12 cellular contexts compared by ENCODE assay signal in the genomic region with DNA sequence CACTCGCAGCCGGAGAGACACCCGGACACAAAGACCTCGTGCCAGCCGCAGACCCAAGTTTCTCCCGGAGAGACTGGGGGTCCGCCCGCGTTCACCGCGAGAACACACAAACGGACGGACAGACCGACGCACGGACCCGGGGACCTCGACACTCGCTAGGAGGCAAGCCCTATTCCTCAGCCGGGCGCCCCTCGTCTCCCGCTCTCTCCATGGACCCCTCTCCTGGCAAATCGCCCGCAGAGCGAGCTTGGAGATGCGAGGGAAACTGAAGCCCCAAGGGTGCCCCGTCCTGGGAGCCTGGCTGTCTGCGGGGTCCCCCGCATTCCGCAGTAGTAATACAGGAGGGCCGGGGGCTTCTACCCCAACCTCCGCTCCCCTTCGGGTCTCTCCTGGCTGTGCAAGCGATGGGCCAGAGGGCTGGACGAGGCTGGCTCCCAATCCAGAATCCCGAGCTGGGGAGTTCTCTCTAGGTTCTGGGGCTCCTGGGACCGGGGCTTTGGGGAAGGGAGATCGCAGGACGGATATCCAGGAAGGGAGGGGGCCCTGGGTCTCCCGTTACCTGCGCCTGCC. TPM values are rescaled to one million over a fixed set of nuclear protein-coding genes. Genes with fewer than 3 reads are reported as not detected.
DNase-seq lines count a peak whose midpoint lies in the region; ATAC-seq and TF ChIP-seq lines count a peak whose summit lies in the region.
"Had no signal": no experiment of that assay in that cellular context is flagged by ENCODE, and none has a peak within 500 bp of the region (broad histone marks: within the 10 kb centered on the region; RNA-seq: fewer than 3 reads in every experiment).

No MANE protein-coding gene starts in this region.

- DNase-seq in heart left ventricle = no peak
- no peak for DNase-seq in cardiac septum (ENCODE audit: low spot score)
- no peak for DNase-seq in coronary artery (ENCODE audit: low spot score)
- no peak for DNase-seq in natural killer cell treated with Interleukin-12 subunit alpha and Interleukin-12 subunit beta and Interleukin-15 and Interleukin-18, amount 100 ng/mL, for 72 hours (ENCODE audit: low spot score)
- no peak for DNase-seq in upper lobe of right lung
- DNase-seq in activated CD4-positive, alpha-beta T cell treated with anti-CD3 and anti-CD28 coated beads for 1 hour = no peak
- DNase-seq: DMS153 had no signal

- H3K9me3 ChIP-seq in heart left ventricle = no peaks in the 10 kb centered on the region
- H3K9me3 ChIP-seq in upper lobe of right lung = no peaks in the 10 kb centered on the region
- H3K9me3 ChIP-seq: adrenal gland, SJSA1 had no signal

- H3K36me3 Mint-ChIP-seq in natural killer cell treated with Interleukin-12 subunit alpha and Interleukin-12 subunit beta and Interleukin-15 and Interleukin-18, amount 100 ng/mL, for 72 hours = no peaks in the 10 kb centered on the region

- H3K9me3 Mint-ChIP-seq in natural killer cell treated with Interleukin-12 subunit alpha and Interleukin-12 subunit beta and Interleukin-15 and Interleukin-18, amount 100 ng/mL, for 72 hours = no peaks in the 10 kb centered on the region

- H3K27me3 Mint-ChIP-seq in natural killer cell treated with Interleukin-12 subunit alpha and Interleukin-12 subunit beta and Interleukin-15 and Interleukin-18, amount 100 ng/mL, for 72 hours = peaks cover 42 to 52% of the 10 kb centered on the region in 2 donors

- ATAC-seq in heart left ventricle (peak in 2 of 4 donors; percentile 7 to 21), upper lobe of right lung (no peak), GM18498 (IDR thresholded peaks at IDR 0.05; ENCODE audit: unreplicated experiment) (no peak), GM18861 (IDR thresholded peaks at IDR 0.05; ENCODE audit: unreplicated experiment) (no peak)
- no peak for ATAC-seq in natural killer cell treated with Interleukin-12 subunit alpha and Interleukin-12 subunit beta and Interleukin-15 and Interleukin-18, amount 100 ng/mL, for 72 hours
- ATAC-seq: K562 had no signal

- peak overlapping the region; percentile 25 for H3K4me3 Mint-ChIP-seq in natural killer cell treated with Interleukin-12 subunit alpha and Interleukin-12 subunit beta and Interleukin-15 and Interleukin-18, amount 100 ng/mL, for 72 hours

- H3K27me3 ChIP-seq in heart left ventricle = peaks cover 41 to 98% (median 67%) of the 10 kb centered on the region in 9 donors
- H3K27me3 ChIP-seq in upper lobe of right lung = peaks cover 81% of the 10 kb centered on the region

- peaks cover 11 to 17% of the 10 kb centered on the region in 2 donors for H3K4me1 Mint-ChIP-seq in natural killer cell treated with Interleukin-12 subunit alpha and Interleukin-12 subunit beta and Interleukin-15 and Interleukin-18, amount 100 ng/mL, for 72 hours (ENCODE audit: low read depth in 2 of 2)

- intact Hi-C loops in heart left ventricle (cut with DNase I) = loop anchor here in 2 of 10 donors (10.0 kb wide), 2 partner anchors 122 to 168 kb away; no protein-coding TSS in a partner anchor
- intact Hi-C loops in cardiac septum (cut with DNase I) = no loop called here
- intact Hi-C loops in upper lobe of right lung (cut with DNase I) = no loop called here

- no peak for TF ChIP-seq POLR2A in heart left ventricle (IDR thresholded peaks at IDR 0.05)

- TF ChIP-seq CTCF in heart left ventricle (IDR thresholded peaks at IDR 0.05) = no peak
- no peak for TF ChIP-seq CTCF in coronary artery (IDR thresholded peaks at IDR 0.05)
- TF ChIP-seq CTCF in upper lobe of right lung (IDR thresholded peaks at IDR 0.05) = no peak

- H3K4me3 ChIP-seq in heart left ventricle (peak overlapping the region; percentile 3 to 59 (median 48)), coronary artery (peak overlapping the region; percentile 64), upper lobe of right lung (peak overlapping the region; percentile 35)
- H3K4me3 ChIP-seq: K562, SJSA1 had no signal

- H3K36me3 ChIP-seq in heart left ventricle (no peaks in the 10 kb centered on the region), upper lobe of right lung (no peaks in the 10 kb centered on the region)
- H3K36me3 ChIP-seq: adrenal gland, SJSA1 had no signal

- peaks cover 0 to 33% (median 22%) of the 10 kb centered on the region in 12 donors for H3K4me1 ChIP-seq in heart left ventricle
- H3K4me1 ChIP-seq in upper lobe of right lung = peaks cover 30% of the 10 kb centered on the region

- H3K27ac ChIP-seq in heart left ventricle (no peak overlapping the region), coronary artery (no peak overlapping the region), upper lobe of right lung (no peak overlapping the region)
- H3K27ac ChIP-seq: adrenal gland, SJSA1 had no signal

- WGBS in heart left ventricle, 4 donors = 1 to 3% (median 2%) methylated on average over 8 to 42 of the region's 42 CpGs; no CpG with 5 or more reads in 1 of the 4 donors

- no peak overlapping the region for H3K27ac Mint-ChIP-seq in natural killer cell treated with Interleukin-12 subunit alpha and Interleukin-12 subunit beta and Interleukin-15 and Interleukin-18, amount 100 ng/mL, for 72 hours

RNA-seq across cellular contexts. Expression of a gene that starts 0.5 kb away (rescaled TPM):
- under 1 TPM in 3 of 9 donors, not detected in 6; 0.11 to 0.77 (median 0.20) TPM for total RNA-seq in heart left ventricle
- under 1 TPM in 1 of 2 donors, not detected in 1; 0.08 TPM for polyA plus RNA-seq in heart left ventricle
- 0.22 TPM for total RNA-seq in cardiac septum
- not detected for total RNA-seq in natural killer cell treated with Interleukin-12 subunit alpha and Interleukin-12 subunit beta and Interleukin-15 and Interleukin-18, amount 100 ng/mL, for 72 hours
- not detected for total RNA-seq in upper lobe of right lung
- total RNA-seq: K562, SJSA1 had no signal
